Comparison of ENCODE assay signal across 1 cellular context in the genomic region with DNA sequence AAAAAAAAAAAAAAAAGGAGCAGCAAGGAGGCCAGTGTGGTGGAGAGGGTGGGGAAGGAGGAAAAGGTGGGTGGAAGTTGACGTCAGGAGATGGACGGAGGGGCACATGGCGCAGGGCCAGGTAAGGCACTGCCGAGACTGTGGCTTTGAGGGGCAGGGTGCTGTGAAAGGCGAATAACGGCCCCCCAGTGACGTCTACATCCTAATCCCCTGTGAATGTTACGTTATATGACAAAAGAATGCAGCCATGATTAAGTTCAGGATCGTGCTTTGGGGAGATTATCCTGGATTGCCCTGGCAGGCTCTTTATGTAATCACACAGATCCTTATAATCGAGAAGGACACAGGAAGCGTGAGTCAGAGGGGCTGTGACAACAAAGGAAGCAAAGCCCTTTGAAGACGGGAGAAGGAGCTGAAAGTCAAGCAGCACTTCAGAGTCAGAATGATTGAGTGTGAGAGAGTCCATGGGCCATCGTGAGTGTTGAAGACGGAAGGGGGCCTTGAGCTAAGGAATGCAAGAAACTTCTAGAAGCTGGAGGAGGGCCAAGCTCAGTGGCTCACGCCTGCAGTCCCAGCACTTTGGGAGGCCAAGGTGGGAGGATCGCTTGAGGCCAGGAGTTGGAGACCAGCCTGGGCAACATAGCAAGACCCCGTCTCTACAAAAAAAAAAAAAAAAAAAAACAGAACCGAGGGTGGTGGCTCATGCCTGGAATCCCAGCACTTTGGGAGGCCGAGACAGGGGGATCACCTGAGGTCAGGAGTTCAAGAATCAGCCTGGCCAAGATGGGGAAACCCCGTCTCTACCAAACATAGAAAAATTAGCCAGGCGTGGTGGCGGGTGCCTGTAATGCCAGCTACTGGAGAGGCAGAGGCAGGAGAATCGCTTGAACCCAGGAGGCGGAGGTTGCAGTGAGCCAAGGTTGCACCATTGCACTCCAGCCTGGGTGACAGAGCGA.
A peak's percentile ranks its signal among the peaks of the same experiment; 100 is the strongest.
TF ChIP-seq lines count a peak whose summit lies in the region.

No MANE protein-coding gene starts in this region.

TF ChIP-seq in GM12878, 131 proteins besides CTCF, POLR2A, EP300 and RAD21:
- TF ChIP-seq, protein P1, sequence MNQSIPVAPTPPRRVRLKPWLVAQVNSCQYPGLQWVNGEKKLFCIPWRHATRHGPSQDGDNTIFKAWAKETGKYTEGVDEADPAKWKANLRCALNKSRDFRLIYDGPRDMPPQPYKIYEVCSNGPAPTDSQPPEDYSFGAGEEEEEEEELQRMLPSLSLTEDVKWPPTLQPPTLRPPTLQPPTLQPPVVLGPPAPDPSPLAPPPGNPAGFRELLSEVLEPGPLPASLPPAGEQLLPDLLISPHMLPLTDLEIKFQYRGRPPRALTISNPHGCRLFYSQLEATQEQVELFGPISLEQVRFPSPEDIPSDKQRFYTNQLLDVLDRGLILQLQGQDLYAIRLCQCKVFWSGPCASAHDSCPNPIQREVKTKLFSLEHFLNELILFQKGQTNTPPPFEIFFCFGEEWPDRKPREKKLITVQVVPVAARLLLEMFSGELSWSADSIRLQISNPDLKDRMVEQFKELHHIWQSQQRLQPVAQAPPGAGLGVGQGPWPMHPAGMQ (IDR thresholded peaks at IDR 0.05; ENCODE audit: borderline replicate concordance): no peak
- TF ChIP-seq, protein P2, sequence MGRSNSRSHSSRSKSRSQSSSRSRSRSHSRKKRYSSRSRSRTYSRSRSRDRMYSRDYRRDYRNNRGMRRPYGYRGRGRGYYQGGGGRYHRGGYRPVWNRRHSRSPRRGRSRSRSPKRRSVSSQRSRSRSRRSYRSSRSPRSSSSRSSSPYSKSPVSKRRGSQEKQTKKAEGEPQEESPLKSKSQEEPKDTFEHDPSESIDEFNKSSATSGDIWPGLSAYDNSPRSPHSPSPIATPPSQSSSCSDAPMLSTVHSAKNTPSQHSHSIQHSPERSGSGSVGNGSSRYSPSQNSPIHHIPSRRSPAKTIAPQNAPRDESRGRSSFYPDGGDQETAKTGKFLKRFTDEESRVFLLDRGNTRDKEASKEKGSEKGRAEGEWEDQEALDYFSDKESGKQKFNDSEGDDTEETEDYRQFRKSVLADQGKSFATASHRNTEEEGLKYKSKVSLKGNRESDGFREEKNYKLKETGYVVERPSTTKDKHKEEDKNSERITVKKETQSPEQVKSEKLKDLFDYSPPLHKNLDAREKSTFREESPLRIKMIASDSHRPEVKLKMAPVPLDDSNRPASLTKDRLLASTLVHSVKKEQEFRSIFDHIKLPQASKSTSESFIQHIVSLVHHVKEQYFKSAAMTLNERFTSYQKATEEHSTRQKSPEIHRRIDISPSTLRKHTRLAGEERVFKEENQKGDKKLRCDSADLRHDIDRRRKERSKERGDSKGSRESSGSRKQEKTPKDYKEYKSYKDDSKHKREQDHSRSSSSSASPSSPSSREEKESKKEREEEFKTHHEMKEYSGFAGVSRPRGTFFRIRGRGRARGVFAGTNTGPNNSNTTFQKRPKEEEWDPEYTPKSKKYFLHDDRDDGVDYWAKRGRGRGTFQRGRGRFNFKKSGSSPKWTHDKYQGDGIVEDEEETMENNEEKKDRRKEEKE (IDR thresholded peaks at IDR 0.05): no peak
- TF ChIP-seq RUNX3 (IDR thresholded peaks at IDR 0.05; ENCODE audit: low read length) (peak; percentile 37; the same call in 1 of the 2 replicates), CHD4 (IDR thresholded peaks at IDR 0.05) (no peak), KAT2A (conservative IDR thresholded peaks at IDR 0.05; ENCODE audit: control insufficient read depth, low read depth, low read length) (no peak), CHD1 (IDR thresholded peaks at IDR 0.05; ENCODE audit: low read depth, low read length) (no peak), ZSCAN29 (IDR thresholded peaks at IDR 0.05) (no peak), RAD51 (IDR thresholded peaks at IDR 0.05) (no peak), ZBTB40 (IDR thresholded peaks at IDR 0.05; ENCODE audit: borderline replicate concordance) (no peak), USF1 (IDR thresholded peaks at IDR 0.05; ENCODE audit: borderline replicate concordance, extremely low read length, insufficient read depth, low read depth, low read length) (no peak), TARDBP (IDR thresholded peaks at IDR 0.05; ENCODE audit: borderline replicate concordance) (no peak), CREM (IDR thresholded peaks at IDR 0.05; ENCODE audit: low read depth) (peak; percentile 16; the same call in 1 of the 2 replicates), NR2F1 (conservative IDR thresholded peaks at IDR 0.05) (0 out of 2 replicates have a peak, but pooled peaks have one; percentile 26), CBX3 (IDR thresholded peaks at IDR 0.05; ENCODE audit: borderline replicate concordance, low read depth) (no peak), ASH2L (IDR thresholded peaks at IDR 0.05; ENCODE audit: borderline replicate concordance, low read depth) (no peak), ZBTB4 (CRISPR knock-in tag; IDR thresholded peaks at IDR 0.05) (no peak), HSF1 (IDR thresholded peaks at IDR 0.05; ENCODE audit: low read depth, low read length) (no peak), E4F1 (IDR thresholded peaks at IDR 0.05; ENCODE audit: borderline replicate concordance, partially characterized antibody) (no peak), SREBF1 (IDR thresholded peaks at IDR 0.05; ENCODE audit: low read length) (no peak), HCFC1 (IDR thresholded peaks at IDR 0.05; ENCODE audit: low read length) (no peak), LARP7 (IDR thresholded peaks at IDR 0.05) (no peak), NRF1 (conservative IDR thresholded peaks at IDR 0.05; ENCODE audit: low read depth, low read length) (no peak), ZBED1 (IDR thresholded peaks at IDR 0.05; ENCODE audit: borderline replicate concordance) (no peak)
- TF ChIP-seq, protein P3, sequence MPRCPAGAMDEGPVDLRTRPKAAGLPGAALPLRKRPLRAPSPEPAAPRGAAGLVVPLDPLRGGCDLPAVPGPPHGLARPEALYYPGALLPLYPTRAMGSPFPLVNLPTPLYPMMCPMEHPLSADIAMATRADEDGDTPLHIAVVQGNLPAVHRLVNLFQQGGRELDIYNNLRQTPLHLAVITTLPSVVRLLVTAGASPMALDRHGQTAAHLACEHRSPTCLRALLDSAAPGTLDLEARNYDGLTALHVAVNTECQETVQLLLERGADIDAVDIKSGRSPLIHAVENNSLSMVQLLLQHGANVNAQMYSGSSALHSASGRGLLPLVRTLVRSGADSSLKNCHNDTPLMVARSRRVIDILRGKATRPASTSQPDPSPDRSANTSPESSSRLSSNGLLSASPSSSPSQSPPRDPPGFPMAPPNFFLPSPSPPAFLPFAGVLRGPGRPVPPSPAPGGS (IDR thresholded peaks at IDR 0.05; ENCODE audit: borderline replicate concordance, insufficient read depth, low read depth, low read length, poor library complexity, severe bottlenecking): no peak
- TF ChIP-seq, protein P4, sequence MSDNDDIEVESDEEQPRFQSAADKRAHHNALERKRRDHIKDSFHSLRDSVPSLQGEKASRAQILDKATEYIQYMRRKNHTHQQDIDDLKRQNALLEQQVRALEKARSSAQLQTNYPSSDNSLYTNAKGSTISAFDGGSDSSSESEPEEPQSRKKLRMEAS (IDR thresholded peaks at IDR 0.05; ENCODE audit: low read depth, low read length): no peak
TF ChIP-seq in GM12878: peak in this region for 3.
